Comparison of ENCODE assay signal across 18 cellular contexts in genomic region chr20:36826556-36827244, GRCh38. TPM values are rescaled to one million over a fixed set of nuclear protein-coding genes. Genes with fewer than 3 reads are reported as not detected.
"Had no signal": no experiment of that assay in that cellular context is flagged by ENCODE, and none has a peak within 500 bp of the region (broad histone marks: within the 10 kb centered on the region; RNA-seq: fewer than 3 reads in every experiment).

No MANE protein-coding gene starts in this region.

- H3K27me3 Mint-ChIP-seq: central memory CD8-positive, alpha-beta T cell; dendritic cell treated with granulocyte-macrophage colony-stimulating factor and Interleukin-4, amounts not matched to agents 40 ng/mL and 50 ng/mL, for 4 days; natural killer cell treated with Interleukin-12 subunit alpha and Interleukin-12 subunit beta and Interleukin-15 and Interleukin-18, amount 100 ng/mL, for 72 hours; stimulated activated naive CD8-positive, alpha-beta T cell treated with anti-CD3 and anti-CD28 coated beads, Interleukin-15, Interleukin-2, amounts not matched to agents 100 ng/mL and 50 ng/mL, for 24 hours had no signal

- H3K9me3 Mint-ChIP-seq: activated T-helper 1 cell treated with anti-CD3 and anti-CD28 coated beads, Interleukin-12 subunit alpha, Interleukin-12 subunit beta, Interleukin-2, Interleukin-4 antibody, amounts not matched to agents 30 ng/mL and 10 ng/mL and 1 ng/mL, durations not matched to agents 14 hours and 24 hours and 36 hours; central memory CD8-positive, alpha-beta T cell; dendritic cell treated with granulocyte-macrophage colony-stimulating factor and Interleukin-4, amounts not matched to agents 40 ng/mL and 50 ng/mL, for 4 days; natural killer cell treated with Interleukin-12 subunit alpha and Interleukin-12 subunit beta and Interleukin-15 and Interleukin-18, amount 100 ng/mL, for 72 hours; stimulated activated naive CD8-positive, alpha-beta T cell treated with anti-CD3 and anti-CD28 coated beads, Interleukin-15, Interleukin-2, amounts not matched to agents 100 ng/mL and 50 ng/mL, for 24 hours had no signal

- H3K36me3 Mint-ChIP-seq: natural killer cell treated with Interleukin-12 subunit alpha and Interleukin-12 subunit beta and Interleukin-15 and Interleukin-18, amount 100 ng/mL, for 72 hours had no signal

- ATAC-seq: body of pancreas; esophagus mucosa; lower lobe of right lung; natural killer cell treated with Interleukin-12 subunit alpha and Interleukin-12 subunit beta and Interleukin-15 and Interleukin-18, amount 100 ng/mL, for 72 hours had no signal

- H3K4me3 Mint-ChIP-seq: activated T-helper 1 cell treated with anti-CD3 and anti-CD28 coated beads, Interleukin-12 subunit alpha, Interleukin-12 subunit beta, Interleukin-2, Interleukin-4 antibody, amounts not matched to agents 30 ng/mL and 10 ng/mL and 1 ng/mL, durations not matched to agents 14 hours and 24 hours and 36 hours; central memory CD8-positive, alpha-beta T cell; dendritic cell treated with granulocyte-macrophage colony-stimulating factor and Interleukin-4, amounts not matched to agents 40 ng/mL and 50 ng/mL, for 4 days; natural killer cell treated with Interleukin-12 subunit alpha and Interleukin-12 subunit beta and Interleukin-15 and Interleukin-18, amount 100 ng/mL, for 72 hours; stimulated activated naive CD8-positive, alpha-beta T cell treated with anti-CD3 and anti-CD28 coated beads, Interleukin-15, Interleukin-2, amounts not matched to agents 100 ng/mL and 50 ng/mL, for 24 hours had no signal

- H3K4me1 ChIP-seq: body of pancreas had no signal

- DNase-seq: activated CD4-positive, alpha-beta T cell treated with anti-CD3 and anti-CD28 coated beads, Interleukin-2, amount 50 U/mL, for 4 hours; activated CD8-positive, alpha-beta memory T cell treated with anti-CD3 and anti-CD28 coated beads, Interleukin-2, amount 50 U/mL, for 48 hours; activated naive CD4-positive, alpha-beta T cell treated with Interleukin-2 at 50 U/mL for 16 hours; body of pancreas; foreskin fibroblast; glutamatergic neuron; lower lobe of right lung; stimulated activated CD4-positive, alpha-beta T cell treated with anti-CD3 and anti-CD28 coated beads, Interleukin-12 subunit alpha, Interleukin-12 subunit beta, amount 100 ng/mL, for 4 hours had no signal

- H3K4me3 ChIP-seq: body of pancreas, lower lobe of right lung, thoracic aorta, vagina had no signal

- H3K27me3 ChIP-seq: body of pancreas, vagina had no signal

- H3K9me3 ChIP-seq: body of pancreas, lower lobe of right lung, thoracic aorta, vagina had no signal

- H3K27ac Mint-ChIP-seq: dendritic cell treated with granulocyte-macrophage colony-stimulating factor and Interleukin-4, amounts not matched to agents 40 ng/mL and 50 ng/mL, for 4 days; natural killer cell treated with Interleukin-12 subunit alpha and Interleukin-12 subunit beta and Interleukin-15 and Interleukin-18, amount 100 ng/mL, for 72 hours; stimulated activated naive CD8-positive, alpha-beta T cell treated with anti-CD3 and anti-CD28 coated beads, Interleukin-15, Interleukin-2, amounts not matched to agents 100 ng/mL and 50 ng/mL, for 24 hours had no signal

- H3K27ac ChIP-seq: body of pancreas, lower lobe of right lung, vagina had no signal

- H3K4me1 Mint-ChIP-seq: central memory CD8-positive, alpha-beta T cell had no signal

RNA-seq across cellular contexts. Expression of gene TLDC2, which starts 49.2 kb away (rescaled TPM):
- total RNA-seq: activated T-helper 1 cell treated with anti-CD3 and anti-CD28 coated beads, Interleukin-12 subunit alpha, Interleukin-12 subunit beta, Interleukin-2, Interleukin-4 antibody, amounts not matched to agents 30 ng/mL and 10 ng/mL and 1 ng/mL, durations not matched to agents 14 hours and 24 hours and 36 hours; body of pancreas; pulmonary artery endothelial cell; T-helper 2 cell treated with Interferon-gamma antibody and Interleukin-4, amounts not matched to agents 100 ng/mL and 5 ng/mL, for 36 hours had no signal
